ENCODE assay signal across 10 cellular contexts in genomic region chr2:148813603-148814065, GRCh38.
A peak's percentile ranks its signal among the peaks of the same experiment; 100 is the strongest.
DNase-seq lines count a peak whose midpoint lies in the region; ATAC-seq, FAIRE-seq and TF ChIP-seq lines count a peak whose summit lies in the region.
"Had no signal": no experiment of that assay in that cellular context is flagged by ENCODE, and none has a peak within 500 bp of the region (broad histone marks: within the 10 kb centered on the region; RNA-seq: fewer than 3 reads in every experiment).

No MANE protein-coding gene starts in this region.

- WGBS in iPS DF 6.9 (ENCODE audit: insufficient coverage, insufficient read length), result no CpG with 5 or more reads among the region's 11 CpGs
- WGBS in thyroid gland, 2 donors, result 89 to 91% methylated on average over 11 of the region's 11 CpGs
- 84 to 86% methylated on average over 11 of the region's 11 CpGs for WGBS in pancreas, 2 donors

- no peak overlapping the region for H3K4me3 ChIP-seq in iPS DF 6.9 (ENCODE audit: low read length)
- no peak overlapping the region for H3K4me3 ChIP-seq in thyroid gland (replicated peaks in 1 of 3)
- H3K4me3 ChIP-seq in pancreas, result no peak overlapping the region
- H3K4me3 ChIP-seq: ovary, SK-N-MC had no signal

- H3K27me3 ChIP-seq in iPS DF 6.9 (ENCODE audit: control insufficient read depth, insufficient read depth, low read length) (no peaks in the 10 kb centered on the region), thyroid gland (no peaks in the 10 kb centered on the region), pancreas (no peaks in the 10 kb centered on the region)
- H3K27me3 ChIP-seq: ovary had no signal

- no peak for FAIRE-seq in pancreas (lab: Jason Lieb, UNC)

- in situ Hi-C loops in ACHN (cut with HindIII; ENCODE audit: low pct_ligation_motif_present, low pct_unique_long_range_greater_than_20kb, low sequenced_read_pairs), result no loop called here

- H3K27ac ChIP-seq in iPS DF 6.9 (ENCODE audit: low read length) (no peak overlapping the region), thyroid gland (peak overlapping the region in 2 of 3 donors; percentile 57 to 64), pancreas (no peak overlapping the region)
- H3K27ac ChIP-seq: ovary, SK-N-MC had no signal

- H3K4me1 ChIP-seq in iPS DF 6.9 (ENCODE audit: control insufficient read depth, insufficient read depth, low read length) (peaks cover 5% of the 10 kb centered on the region; the same call in 1 of the 2 replicates), thyroid gland (peaks cover 15 to 37% of the 10 kb centered on the region in 2 donors), pancreas (peaks cover 0 to 4% (median 0%) of the 10 kb centered on the region in 3 donors)

- H3K9me3 ChIP-seq in iPS DF 6.9 (ENCODE audit: control insufficient read depth, insufficient read depth, low read length) (no peaks in the 10 kb centered on the region), thyroid gland (no peaks in the 10 kb centered on the region), pancreas (no peaks in the 10 kb centered on the region)
- H3K9me3 ChIP-seq: ovary had no signal

- intact Hi-C loops in thyroid gland (cut with DNase I), result no loop called here
- intact Hi-C loops in pancreas (cut with DNase I), result no loop called here
- intact Hi-C loops in left ventricle myocardium superior (cut with micrococcal nuclease), result no loop called here

- ATAC-seq in GM19025 (IDR thresholded peaks at IDR 0.05; ENCODE audit: low read depth, unreplicated experiment) (peak; percentile 100), HG03025 (IDR thresholded peaks at IDR 0.05; ENCODE audit: low FRiP score, unreplicated experiment) (peak; percentile 98), pancreas (no peak), left ventricle myocardium superior (no peak)

- TF ChIP-seq POLR2A in thyroid gland (IDR thresholded peaks at IDR 0.05), result no peak

- peak; percentile 57 for DNase-seq in activated CD4-positive, CD25-positive, alpha-beta regulatory T cell treated with anti-CD3 and anti-CD28 coated beads, Interleukin-2, amount 50 U/mL, for 72 hours
- peak; percentile 89 for DNase-seq in iPS DF 6.9 (ENCODE audit: low read depth, low spot score)
- no peak for DNase-seq in thyroid gland
- DNase-seq in pancreas, result no peak
- no peak for DNase-seq in left ventricle myocardium superior
- no peak for DNase-seq in ACHN

- H3K36me3 ChIP-seq in iPS DF 6.9 (ENCODE audit: control insufficient read depth, insufficient read depth, low read length) (no peaks in the 10 kb centered on the region), thyroid gland (no peaks in the 10 kb centered on the region), pancreas (no peaks in the 10 kb centered on the region)
- H3K36me3 ChIP-seq: ovary had no signal

- no peak for TF ChIP-seq CTCF in thyroid gland (IDR thresholded peaks at IDR 0.05)
- TF ChIP-seq CTCF in pancreas (IDR thresholded peaks at IDR 0.05), result no peak

Comparison
In these comparisons a context has a peak if more than half of its experiments do, and no peak if none do; other contexts are left out.
1. ATAC-seq: peak in GM19025 (single experiment) and HG03025 (single experiment); none in pancreas (0 of 4) and left ventricle myocardium superior (single experiment).
2. DNase-seq: peak in activated CD4-positive, CD25-positive, alpha-beta regulatory T cell treated with anti-CD3 and anti-CD28 coated beads, Interleukin-2, amount 50 U/mL, for 72 hours (single experiment) and iPS DF 6.9 (single experiment); none in thyroid gland (0 of 2), pancreas (0 of 6), left ventricle myocardium superior (single experiment) and ACHN (single experiment).
3. H3K27ac ChIP-seq: peak in thyroid gland (2 of 3); none in iPS DF 6.9 (single experiment) and pancreas (0 of 4).